Comparison of ENCODE assay signal across 1 cellular context in the genomic region with DNA sequence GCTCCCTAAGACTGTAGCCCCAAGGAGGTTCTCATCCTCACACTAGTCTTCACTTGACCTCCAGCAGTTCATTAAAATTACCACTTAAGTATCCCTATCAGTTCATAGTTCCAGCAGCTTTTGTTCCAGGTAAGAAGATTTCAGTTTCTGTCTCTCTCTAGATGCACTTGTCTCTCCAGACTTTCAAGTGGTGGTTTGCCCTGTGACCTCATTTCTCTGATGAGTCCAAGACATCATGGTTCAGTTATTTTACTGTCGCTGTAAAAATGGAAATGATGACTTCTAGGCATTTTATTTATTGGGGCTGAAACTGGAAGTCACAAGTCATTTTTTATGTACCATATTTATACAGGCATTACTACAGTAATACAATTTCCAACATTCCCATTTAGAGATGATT.
TF ChIP-seq lines count a peak whose summit lies in the region.

No MANE protein-coding gene starts in this region.

TF ChIP-seq in IMR-90, 13 proteins besides CTCF, POLR2A, EP300 and RAD21:
- no peak for TF ChIP-seq ELK1 (IDR thresholded peaks at IDR 0.05; ENCODE audit: borderline replicate concordance, low read depth, low read length)
- no peak for TF ChIP-seq MXI1 (IDR thresholded peaks at IDR 0.05; ENCODE audit: borderline replicate concordance, low read depth, low read length)
- TF ChIP-seq MAZ (IDR thresholded peaks at IDR 0.05; ENCODE audit: borderline replicate concordance, low read depth, low read length), result no peak
- no peak for TF ChIP-seq CEBPB (IDR thresholded peaks at IDR 0.05; ENCODE audit: low read depth, low read length)
- TF ChIP-seq NFE2L2 (IDR thresholded peaks at IDR 0.05; ENCODE audit: low read depth, low read length), result no peak
- no peak for TF ChIP-seq CHD1 (IDR thresholded peaks at IDR 0.05; ENCODE audit: low read depth, low read length)
- TF ChIP-seq SMC3 (IDR thresholded peaks at IDR 0.05; ENCODE audit: low read depth, low read length), result no peak
- no peak for TF ChIP-seq RFX5 (IDR thresholded peaks at IDR 0.05; ENCODE audit: low read depth, low read length)
- TF ChIP-seq RCOR1 (IDR thresholded peaks at IDR 0.05; ENCODE audit: insufficient replicate concordance, low read length), result no peak
